8 cellular contexts compared by ENCODE assay signal in genomic region chr13:19587635-19588300, GRCh38. TPM values are rescaled to one million over a fixed set of nuclear protein-coding genes. Genes with fewer than 3 reads are reported as not detected.
A peak's percentile ranks its signal among the peaks of the same experiment; 100 is the strongest.
DNase-seq lines count a peak whose midpoint lies in the region; ATAC-seq, FAIRE-seq and TF ChIP-seq lines count a peak whose summit lies in the region.

No MANE protein-coding gene starts in this region.

- no peak overlapping the region for H3K4me3 ChIP-seq in Jurkat, Clone E6-1 (ENCODE audit: low read length)
- H3K4me3 ChIP-seq in psoas muscle, result no peak overlapping the region

- peak overlapping the region; percentile 87 for H3K27ac Mint-ChIP-seq in T-helper 2 cell treated with Interferon-gamma antibody and Interleukin-4, amounts not matched to agents 5 μg/mL and 100 μg/mL, for 36 hours

- peaks cover 22% of the 10 kb centered on the region for H3K4me1 Mint-ChIP-seq in T-helper 2 cell treated with Interferon-gamma antibody and Interleukin-4, amounts not matched to agents 5 μg/mL and 100 μg/mL, for 36 hours (ENCODE audit: low read depth)

- peaks cover 9% of the 10 kb centered on the region for H3K27me3 Mint-ChIP-seq in T-helper 2 cell treated with Interferon-gamma antibody and Interleukin-4, amounts not matched to agents 5 μg/mL and 100 μg/mL, for 36 hours (ENCODE audit: low read depth)

- H3K9me3 Mint-ChIP-seq in T-helper 2 cell treated with Interferon-gamma antibody and Interleukin-4, amounts not matched to agents 5 μg/mL and 100 μg/mL, for 36 hours, result peaks cover 12% of the 10 kb centered on the region

- FAIRE-seq in A204.1 (lab: Jason Lieb, UNC), result peak; percentile 95

- intact Hi-C loops in psoas muscle (cut with DNase I), result no loop called here

- H3K27me3 ChIP-seq in psoas muscle (ENCODE audit: insufficient read depth in 3 of 3, low read length in 2 of 3), result peaks cover 0 to 2% (median 0%) of the 10 kb centered on the region in 3 donors

- DNase-seq in ELR (ENCODE audit: low read depth) (peak; percentile 79), fibroblast of gingiva (ENCODE audit: low read depth) (peak; percentile 42), psoas muscle (no peak), A172 (ENCODE audit: low spot score) (no peak)
- peak; percentile 48 for DNase-seq in Jurkat, Clone E6-1 (ENCODE audit: low read depth, low spot score)
- DNase-seq in T-helper 2 cell treated with Interferon-gamma antibody and Interleukin-4, amounts not matched to agents 5 μg/mL and 100 μg/mL, for 36 hours (ENCODE audit: low spot score), result peak; percentile 27

- no peaks in the 10 kb centered on the region for H3K36me3 ChIP-seq in psoas muscle (ENCODE audit: insufficient read depth in 1 of 2, low read depth in 1 of 2)

- H3K4me3 Mint-ChIP-seq in T-helper 2 cell treated with Interferon-gamma antibody and Interleukin-4, amounts not matched to agents 5 μg/mL and 100 μg/mL, for 36 hours, result peak overlapping the region; percentile 80

- peaks cover 3% of the 10 kb centered on the region for H3K36me3 Mint-ChIP-seq in T-helper 2 cell treated with Interferon-gamma antibody and Interleukin-4, amounts not matched to agents 5 μg/mL and 100 μg/mL, for 36 hours (ENCODE audit: low read depth)

- TF ChIP-seq CTCF in psoas muscle (IDR thresholded peaks at IDR 0.05), result peak; percentile 48

- ATAC-seq in GM21825 (IDR thresholded peaks at IDR 0.05; ENCODE audit: unreplicated experiment) (peak; percentile 63), psoas muscle (peak in 3 of 4 donors; percentile 59 to 69 (median 69))

- H3K4me1 ChIP-seq in psoas muscle, result no peaks in the 10 kb centered on the region

- WGBS in psoas muscle, 3 donors, result 64 to 67% (median 66%) methylated on average over 9 of the region's 9 CpGs

- no peak overlapping the region for H3K27ac ChIP-seq in psoas muscle

- H3K9me3 ChIP-seq in psoas muscle, result peaks cover 5% of the 10 kb centered on the region

RNA-seq across cellular contexts. Expression of gene TPTE2, which starts 26.4 kb away (rescaled TPM):
- not detected for polyA plus RNA-seq in Jurkat, Clone E6-1 (2012; ENCODE audit: insufficient read depth, insufficient read length)
- total RNA-seq in psoas muscle, result not detected
- under 1 TPM in 1 of 3 donors, not detected in 2; 0.04 TPM for polyA plus RNA-seq in psoas muscle
- total RNA-seq in A172 (2014; rRNA removed; shearing (Covaris generic)), result not detected in 2 replicates

RNA-seq across cellular contexts. Expression of gene MPHOSPH8, which starts 45.7 kb away (rescaled TPM):
- polyA plus RNA-seq in Jurkat, Clone E6-1 (2012; ENCODE audit: insufficient read depth, insufficient read length), result 37.3 TPM
- total RNA-seq in psoas muscle, result 10 to 100 TPM in 3 of 4 donors, 1 to 10 TPM in 1; 9.2 to 15.6 (median 13.3) TPM
- polyA plus RNA-seq in psoas muscle, result 10 to 100 TPM in 1 of 3 donors, 1 to 10 TPM in 2; 9.0 to 20.6 (median 9.9) TPM
- total RNA-seq in A172 (2014; rRNA removed; shearing (Covaris generic)), result 10.3 and 17.6 TPM in 2 replicates

Comparison
In these comparisons a context has a peak if more than half of its experiments do, and no peak if none do; other contexts are left out.
1. DNase-seq: peak in ELR (single experiment), Jurkat, Clone E6-1 (single experiment), T-helper 2 cell treated with Interferon-gamma antibody and Interleukin-4, amounts not matched to agents 5 μg/mL and 100 μg/mL, for 36 hours (single experiment) and fibroblast of gingiva (single experiment); none in psoas muscle (0 of 2) and A172 (single experiment).